Comparison of ENCODE assay signal across 18 cellular contexts in the genomic region with DNA sequence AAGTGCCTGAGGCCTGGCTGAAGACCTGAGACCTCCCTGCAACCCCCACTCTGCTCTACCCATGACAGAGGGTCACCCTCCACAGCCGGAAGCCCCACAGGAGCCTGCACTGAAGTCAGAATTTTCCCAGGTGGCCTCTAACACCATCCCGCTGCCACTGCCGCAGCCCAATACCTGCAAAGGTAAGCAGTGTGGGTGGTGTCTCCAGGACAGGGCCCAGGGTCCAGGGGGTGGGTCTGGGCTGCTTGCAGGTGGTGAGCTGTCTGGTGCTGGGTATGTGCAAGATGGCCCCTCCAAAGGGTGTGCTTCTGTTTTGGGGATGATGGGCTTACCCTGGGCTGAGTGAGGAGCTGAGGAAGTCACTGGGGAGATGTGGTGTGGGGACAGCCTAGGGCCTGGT.
DNase-seq lines count a peak whose midpoint lies in the region; ATAC-seq and TF ChIP-seq lines count a peak whose summit lies in the region.
"Had no signal": no experiment of that assay in that cellular context is flagged by ENCODE, and none has a peak within 500 bp of the region (broad histone marks: within the 10 kb centered on the region; RNA-seq: fewer than 3 reads in every experiment).

No MANE protein-coding gene starts in this region.

- no peak for TF ChIP-seq CTCF in lower lobe of right lung (IDR thresholded peaks at IDR 0.05)
- TF ChIP-seq CTCF in osteoblast (IDR thresholded peaks at IDR 0.05; ENCODE audit: extremely low read depth, low read depth, low read length) = no peak
- TF ChIP-seq CTCF in natural killer cell (IDR thresholded peaks at IDR 0.05) = no peak

- peaks cover 11% of the 10 kb centered on the region in 2 donors for H3K4me1 Mint-ChIP-seq in natural killer cell
- H3K4me1 Mint-ChIP-seq: B cell; CD4-positive, CD25-positive, alpha-beta regulatory T cell had no signal

- H3K4me1 ChIP-seq in lower lobe of right lung (no peaks in the 10 kb centered on the region), osteoblast (ENCODE audit: insufficient read depth, low read length) (no peaks in the 10 kb centered on the region)

- peak; percentile 17 for DNase-seq in Right ventricle myocardium inferior (ENCODE audit: missing footprints)
- DNase-seq in left ventricle myocardium superior = no peak
- peak; percentile 32 for DNase-seq in lower lobe of right lung
- peak; percentile 87 for DNase-seq in osteoblast (ENCODE audit: insufficient read length, low spot score, missing footprints)
- no peak for DNase-seq in natural killer cell
- DNase-seq in cerebellar cortex (ENCODE audit: low spot score) = no peak
- DNase-seq: Caco-2; CD4-positive, CD25-positive, alpha-beta regulatory T cell; CD8-positive, alpha-beta T cell; DMS153; DND-41; GOT3; HCEC 1CT had no signal

- no peaks in the 10 kb centered on the region for H3K27me3 Mint-ChIP-seq in natural killer cell (ENCODE audit: low read depth in 2 of 2)
- H3K27me3 Mint-ChIP-seq: B cell; CD4-positive, CD25-positive, alpha-beta regulatory T cell had no signal

- no peak overlapping the region for H3K4me3 Mint-ChIP-seq in natural killer cell
- H3K4me3 Mint-ChIP-seq: B cell; CD8-positive, alpha-beta T cell had no signal

- no peak overlapping the region for H3K27ac Mint-ChIP-seq in natural killer cell
- H3K27ac Mint-ChIP-seq: B cell; CD4-positive, CD25-positive, alpha-beta regulatory T cell; CD8-positive, alpha-beta T cell had no signal

- peaks cover 0 to 9% of the 10 kb centered on the region in 2 donors for H3K9me3 Mint-ChIP-seq in natural killer cell
- H3K9me3 Mint-ChIP-seq: CD8-positive, alpha-beta T cell had no signal

- H3K36me3 ChIP-seq in lower lobe of right lung (no peaks in the 10 kb centered on the region), osteoblast (ENCODE audit: insufficient read depth, low read length) (no peaks in the 10 kb centered on the region)
- H3K36me3 ChIP-seq: BLaER1 had no signal

- H3K4me3 ChIP-seq in lower lobe of right lung (no peak overlapping the region), osteoblast (ENCODE audit: insufficient read depth, low read length) (no peak overlapping the region)
- H3K4me3 ChIP-seq: BLaER1 had no signal

- no peak overlapping the region for H3K4me2 ChIP-seq in osteoblast (ENCODE audit: insufficient read depth, low read length)
- H3K4me2 ChIP-seq: BLaER1 had no signal

- no peak overlapping the region for H2AFZ ChIP-seq in osteoblast (ENCODE audit: low read length)

- intact Hi-C loops in Right ventricle myocardium inferior (cut with DNase I) = no loop called here
- intact Hi-C loops in left ventricle myocardium superior (cut with micrococcal nuclease) = no loop called here
- intact Hi-C loops in lower lobe of right lung (cut with DNase I) = no loop called here
- intact Hi-C loops in natural killer cell (cut with micrococcal nuclease) = no loop called here

- H4K20me1 ChIP-seq in osteoblast (ENCODE audit: insufficient read depth, low read length) = no peaks in the 10 kb centered on the region
- H4K20me1 ChIP-seq: BLaER1 had no signal

- H3K27ac ChIP-seq in lower lobe of right lung = no peak overlapping the region
- H3K27ac ChIP-seq in osteoblast (ENCODE audit: low read depth, low read length) = no peak overlapping the region
- H3K27ac ChIP-seq: 22Rv1, BLaER1, C4-2B had no signal

- H3K36me3 Mint-ChIP-seq in natural killer cell = no peaks in the 10 kb centered on the region
- H3K36me3 Mint-ChIP-seq: CD4-positive, CD25-positive, alpha-beta regulatory T cell had no signal

- no peaks in the 10 kb centered on the region for H3K79me2 ChIP-seq in osteoblast (ENCODE audit: insufficient read depth, low read length)

- no peaks in the 10 kb centered on the region for H3K9me3 ChIP-seq in lower lobe of right lung
- H3K9me3 ChIP-seq in osteoblast (ENCODE audit: low read depth, low read length) = no peaks in the 10 kb centered on the region
- H3K9me3 ChIP-seq: BLaER1, Caco-2 had no signal

- no peaks in the 10 kb centered on the region for H3K27me3 ChIP-seq in lower lobe of right lung (ENCODE audit: low read depth)
- no peaks in the 10 kb centered on the region for H3K27me3 ChIP-seq in osteoblast (ENCODE audit: insufficient read depth, low read length)
- H3K27me3 ChIP-seq: BLaER1 had no signal

- ATAC-seq in Right ventricle myocardium inferior (no peak), left ventricle myocardium superior (no peak), lower lobe of right lung (no peak), HG03095 (IDR thresholded peaks at IDR 0.05; ENCODE audit: unreplicated experiment) (no peak), natural killer cell (no peak)
- ATAC-seq: CD8-positive, alpha-beta T cell had no signal

Comparison
In these comparisons a context has a peak if more than half of its experiments do, and no peak if none do; other contexts are left out.
1. DNase-seq: peak in Right ventricle myocardium inferior (single experiment), lower lobe of right lung (single experiment) and osteoblast (single experiment); none in left ventricle myocardium superior (single experiment), natural killer cell (single experiment) and cerebellar cortex (single experiment).